19 cellular contexts compared by ENCODE assay signal in genomic region chr4:90837241-90837640, GRCh38.
DNase-seq lines count a peak whose midpoint lies in the region; ATAC-seq, FAIRE-seq and TF ChIP-seq lines count a peak whose summit lies in the region.
"Had no signal": no experiment of that assay in that cellular context is flagged by ENCODE, and none has a peak within 500 bp of the region (broad histone marks: within the 10 kb centered on the region; RNA-seq: fewer than 3 reads in every experiment).

No MANE protein-coding gene starts in this region.

- in situ Hi-C loops in GM12878 (cut with MboI), result no loop called here

- no peak for TF ChIP-seq CTCF in GM12878 (IDR thresholded peaks at IDR 0.05 in 2 of 3, conservative IDR thresholded peaks at IDR 0.05 in 1 of 3; ENCODE audit: control insufficient read depth in 2 of 3, extremely low read depth in 1 of 3, insufficient read depth in 1 of 3, low read depth in 3 of 3, low read length in 3 of 3)
- no peak for TF ChIP-seq CTCF in endothelial cell of umbilical vein (IDR thresholded peaks at IDR 0.05; ENCODE audit: extremely low read depth in 1 of 2, insufficient read depth in 1 of 2, low read depth in 1 of 2, low read length in 2 of 2)
- TF ChIP-seq CTCF in ascending aorta (IDR thresholded peaks at IDR 0.05), result no peak

- H3K27ac ChIP-seq in GM12878 (ENCODE audit: control insufficient read depth, insufficient read depth), result no peak overlapping the region
- H3K27ac ChIP-seq in endothelial cell of umbilical vein (ENCODE audit: insufficient read depth, low read depth, low read length), result no peak overlapping the region
- no peak overlapping the region for H3K27ac ChIP-seq in substantia nigra (ENCODE audit: low read depth, low read length, poor library complexity, severe bottlenecking)
- H3K27ac ChIP-seq in ascending aorta, result no peak overlapping the region
- H3K27ac ChIP-seq: C4-2B had no signal

- no peak for TF ChIP-seq EP300 in GM12878 (IDR thresholded peaks at IDR 0.05; ENCODE audit: borderline replicate concordance in 1 of 2, control insufficient read depth in 1 of 2, low read depth in 2 of 2, low read length in 2 of 2)

- 0% methylated on average over 1 of the region's 1 CpG for WGBS in GM12878 (ENCODE audit: insufficient coverage, insufficient replicate concordance, low lambda C conversion rate, missing lambda C conversion rate)

- no peaks in the 10 kb centered on the region for H3K9me1 ChIP-seq in endothelial cell of umbilical vein (replicated peaks; ENCODE audit: control insufficient read depth, extremely low read depth, insufficient read depth, low read length)

- no peak overlapping the region for H3K4me2 ChIP-seq in GM12878 (ENCODE audit: control insufficient read depth, insufficient read depth)
- H3K4me2 ChIP-seq in endothelial cell of umbilical vein (ENCODE audit: insufficient read depth, low read length), result no peak overlapping the region

- FAIRE-seq in GM12878 (lab: Jason Lieb, UNC) (peak; percentile 35), endothelial cell of umbilical vein (lab: Jason Lieb, UNC) (no peak)
- FAIRE-seq: GM12891, GM18507, H54 had no signal

- DNase-seq in GM12878 (ENCODE audit: low read depth, low spot score), result no peak
- peak; percentile 54 for DNase-seq in endothelial cell of umbilical vein (ENCODE audit: low read depth, low spot score)
- peak; percentile 20 for DNase-seq in iris pigment epithelial cell (ENCODE audit: low read depth)
- no peak for DNase-seq in substantia nigra (lab: John Stamatoyannopoulos, UW)
- no peak for DNase-seq in C1 segment of cervical spinal cord (lab: John Stamatoyannopoulos, UW)
- no peak for DNase-seq in ascending aorta (ENCODE audit: low spot score in 2 of 2)
- DNase-seq: Caco-2; CD4-positive, CD25-positive, alpha-beta regulatory T cell; CD8-positive, alpha-beta T cell; DMS153; DND-41; GDM1; GOT3; HFFc6 had no signal

- H3K9ac ChIP-seq in GM12878 (ENCODE audit: control insufficient read depth, insufficient read depth, low read length), result no peak overlapping the region
- no peak overlapping the region for H3K9ac ChIP-seq in endothelial cell of umbilical vein (replicated peaks; ENCODE audit: extremely low read depth, insufficient read depth, low read length)

- H3K9me3 ChIP-seq in GM12878 (replicated peaks; ENCODE audit: control insufficient read depth, insufficient read depth, low read length) (no peaks in the 10 kb centered on the region), endothelial cell of umbilical vein (replicated peaks; ENCODE audit: control insufficient read depth, insufficient read depth, low read length) (no peaks in the 10 kb centered on the region), ascending aorta (no peaks in the 10 kb centered on the region)
- H3K9me3 ChIP-seq: Caco-2, HAP-1 had no signal

- dilution Hi-C loops in endothelial cell of umbilical vein (cut with MboI; ENCODE audit: extremely low pct_ligation_motif_present, low sequenced_read_pairs), result no loop called here

- TF ChIP-seq RAD21 in GM12878 (IDR thresholded peaks at IDR 0.05; ENCODE audit: insufficient read depth, low read depth, low read length), result no peak

- BruUV-seq in GM12878 (replicated peaks; lab: Mats Ljungman, UMichigan) (no TSS peak), endothelial cell of umbilical vein (replicated peaks; lab: Mats Ljungman, UMichigan) (no TSS peak)

- no peaks in the 10 kb centered on the region for H3K4me1 ChIP-seq in GM12878 (ENCODE audit: control insufficient read depth, insufficient read depth, low read length)
- peaks cover 15% of the 10 kb centered on the region for H3K4me1 ChIP-seq in endothelial cell of umbilical vein (ENCODE audit: control insufficient read depth, extremely low read depth, insufficient read depth, low read length)
- no peaks in the 10 kb centered on the region for H3K4me1 ChIP-seq in ascending aorta
- H3K4me1 ChIP-seq: Caco-2, HAP-1 had no signal

- H2AFZ ChIP-seq in GM12878 (ENCODE audit: control insufficient read depth, low read depth, low read length) (no peak overlapping the region), endothelial cell of umbilical vein (ENCODE audit: low read depth, low read length) (no peak overlapping the region)

- H3K79me2 ChIP-seq in GM12878 (ENCODE audit: control insufficient read depth, insufficient read depth, low read length), result no peaks in the 10 kb centered on the region
- no peaks in the 10 kb centered on the region for H3K79me2 ChIP-seq in endothelial cell of umbilical vein (ENCODE audit: control insufficient read depth, insufficient read depth, low read length)

- intact Hi-C loops in GM12878 (cut with micrococcal nuclease; ENCODE audit: unreplicated experiment) (no loop called here), endothelial cell of umbilical vein (cut with micrococcal nuclease) (no loop called here), ascending aorta (cut with DNase I) (no loop called here)

- SMC1A ChIA-PET in GM12878 (lab: Charles Lee; ENCODE audit: uncharacterized antibody, unreplicated experiment), result no interaction called here

- CTCF ChIA-PET in GM12878 (lab: Yijun Ruan, JAX) (interaction anchor here (1.1 kb wide), 1 partner anchor 10 kb away, joined by 3 read pairs; no protein-coding TSS in a partner anchor), endothelial cell of umbilical vein (lab: Charles Lee) (no interaction called here)

- H3K27me3 ChIP-seq in GM12878 (replicated peaks in 1 of 2; ENCODE audit: control insufficient read depth in 2 of 2, insufficient read depth in 2 of 2, low read length in 1 of 2), result no peaks in the 10 kb centered on the region
- no peaks in the 10 kb centered on the region for H3K27me3 ChIP-seq in endothelial cell of umbilical vein (ENCODE audit: control insufficient read depth in 2 of 2, insufficient read depth in 2 of 2, low read length in 2 of 2)
- H3K27me3 ChIP-seq in ascending aorta, result no peaks in the 10 kb centered on the region

- no peak overlapping the region for H3K4me3 ChIP-seq in GM12878
- H3K4me3 ChIP-seq in endothelial cell of umbilical vein (replicated peaks in 1 of 3; ENCODE audit: insufficient read depth in 1 of 3, low read depth in 1 of 3, low read length in 3 of 3), result no peak overlapping the region
- H3K4me3 ChIP-seq in ascending aorta, result no peak overlapping the region
- H3K4me3 ChIP-seq: HAP-1 had no signal

- POLR2A ChIA-PET in GM12878 (lab: Charles Lee) (no interaction called here), endothelial cell of umbilical vein (lab: Charles Lee) (no interaction called here)

- H3K36me3 ChIP-seq in GM12878 (ENCODE audit: control insufficient read depth in 2 of 2, insufficient read depth in 2 of 2, low read length in 1 of 2) (no peaks in the 10 kb centered on the region), endothelial cell of umbilical vein (ENCODE audit: control insufficient read depth in 2 of 2, extremely low read depth in 1 of 2, insufficient read depth in 2 of 2, low read length in 2 of 2) (no peaks in the 10 kb centered on the region), ascending aorta (no peaks in the 10 kb centered on the region)
- H3K36me3 ChIP-seq: HAP-1 had no signal

- RAD21 ChIA-PET in GM12878 (lab: Charles Lee; ENCODE audit: unreplicated experiment), result no interaction called here

- TF ChIP-seq POLR2A in GM12878 (IDR thresholded peaks at IDR 0.05; ENCODE audit: low read depth, low read length) (no peak), endothelial cell of umbilical vein (IDR thresholded peaks at IDR 0.05; ENCODE audit: low read depth, low read length) (no peak)

- no peaks in the 10 kb centered on the region for H4K20me1 ChIP-seq in GM12878 (ENCODE audit: control insufficient read depth, insufficient read depth)
- H4K20me1 ChIP-seq in endothelial cell of umbilical vein (replicated peaks; ENCODE audit: control insufficient read depth, extremely low read depth, insufficient read depth, low read length), result no peaks in the 10 kb centered on the region

- ATAC-seq in GM12878, result no peak
- ATAC-seq: CD8-positive, alpha-beta T cell had no signal

TF ChIP-seq in GM12878, 131 proteins besides CTCF, POLR2A, EP300 and RAD21:
- TF ChIP-seq IKZF1 (conservative IDR thresholded peaks at IDR 0.05) (no peak), MAX (IDR thresholded peaks at IDR 0.05; ENCODE audit: low read depth, low read length) (no peak), KLF5 (IDR thresholded peaks at IDR 0.05; ENCODE audit: partially characterized antibody) (no peak), GATAD2B (conservative IDR thresholded peaks at IDR 0.05; ENCODE audit: low read depth) (no peak)

TF ChIP-seq in endothelial cell of umbilical vein, 7 proteins besides CTCF, POLR2A, EP300 and RAD21:
- TF ChIP-seq GATA2 (IDR thresholded peaks at IDR 0.05; ENCODE audit: insufficient read depth, insufficient read length, low read depth, low read length), result no peak
- TF ChIP-seq MYC (IDR thresholded peaks at IDR 0.05; ENCODE audit: low read depth, low read length), result no peak
- TF ChIP-seq POLR2AphosphoS5 (IDR thresholded peaks at IDR 0.05; ENCODE audit: insufficient read depth, low read depth, low read length), result no peak
- TF ChIP-seq EZH2 (IDR thresholded peaks at IDR 0.05; ENCODE audit: borderline replicate concordance, low read depth, low read length, severe bottlenecking), result no peak
- no peak for TF ChIP-seq JUN (IDR thresholded peaks at IDR 0.05; ENCODE audit: borderline replicate concordance, insufficient read depth, insufficient read length, low read depth)
- TF ChIP-seq FOS (IDR thresholded peaks at IDR 0.05; ENCODE audit: borderline replicate concordance, insufficient read depth, low read length), result no peak
- TF ChIP-seq MAX (IDR thresholded peaks at IDR 0.05; ENCODE audit: insufficient read depth, insufficient read length), result no peak

Comparison
In these comparisons a context has a peak if more than half of its experiments do, and no peak if none do; other contexts are left out.
1. DNase-seq: peak in endothelial cell of umbilical vein (single experiment) and iris pigment epithelial cell (single experiment); none in GM12878 (single experiment), substantia nigra (0 of 49), C1 segment of cervical spinal cord (0 of 14) and ascending aorta (0 of 2).